24 cellular contexts compared by ENCODE assay signal in the genomic region with DNA sequence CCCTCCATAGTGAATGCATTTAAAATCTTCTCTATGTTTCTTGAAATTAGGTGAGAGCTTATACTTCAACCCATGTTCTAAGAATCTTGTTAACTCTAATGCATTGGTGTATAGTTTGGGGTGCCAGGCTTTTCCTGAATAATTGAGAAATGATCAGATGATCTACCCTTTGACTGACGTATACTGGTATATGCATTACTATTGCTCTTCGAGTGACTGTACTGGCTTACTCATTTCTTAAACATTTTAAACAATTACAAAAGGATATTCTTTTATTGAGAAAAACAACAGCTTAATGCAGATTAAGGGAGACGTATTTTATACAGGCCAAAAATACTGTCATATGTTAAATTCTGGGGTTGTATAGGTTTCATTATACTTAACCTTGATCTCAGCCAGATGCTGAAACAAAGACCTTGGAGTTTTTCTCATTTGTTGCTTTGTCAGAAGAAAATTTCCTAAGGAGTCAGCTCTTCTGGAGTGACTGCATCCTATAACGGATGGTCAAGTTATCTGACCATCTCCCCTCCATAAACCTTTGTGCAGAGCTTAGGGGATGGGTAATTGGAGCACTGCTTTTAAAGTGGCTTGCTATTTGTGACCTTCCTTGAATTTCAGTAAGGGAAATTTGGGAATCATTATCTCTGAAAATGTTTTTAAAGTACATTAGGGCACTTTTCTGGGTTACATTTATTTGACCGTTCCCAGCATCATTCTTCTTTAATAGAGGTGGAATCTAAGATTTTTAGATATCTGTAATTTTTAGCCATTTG.
DNase-seq lines count a peak whose midpoint lies in the region; ATAC-seq and TF ChIP-seq lines count a peak whose summit lies in the region.
"Had no signal": no experiment of that assay in that cellular context is flagged by ENCODE, and none has a peak within 500 bp of the region (broad histone marks: within the 10 kb centered on the region; RNA-seq: fewer than 3 reads in every experiment).

No MANE protein-coding gene starts in this region.

- H3K4me3 Mint-ChIP-seq in HFFc6: peak overlapping the region; percentile 66
- H3K4me3 Mint-ChIP-seq: activated CD4-positive, alpha-beta memory T cell treated with anti-CD3 and anti-CD28 coated beads, Interleukin-2, amount 10 ng/mL, durations not matched to agents 7 days and 5 days; activated naive CD4-positive, alpha-beta T cell treated with anti-CD3 and anti-CD28 coated beads, Interleukin-2, amount 50 U/mL, for 24 hours; activated T-cell treated with anti-CD3 and anti-CD28 coated beads, Interleukin-2, amount 50 U/mL, for 24 hours; brain; memory B cell; naive thymus-derived CD4-positive, alpha-beta T cell had no signal

- DNase-seq in HFFc6: peak; percentile 51
- DNase-seq in esophagus squamous epithelium (lab: John Stamatoyannopoulos, UW): no peak
- no peak for DNase-seq in RPMI8226
- no peak for DNase-seq in BE2C
- DNase-seq in activated gamma-delta T cell treated with Interleukin-2 at 50 U/mL for 16 hours: no peak
- DNase-seq: activated CD4-positive, alpha-beta memory T cell treated with anti-CD3 and anti-CD28 coated beads, Interleukin-2, amount 10 ng/mL, durations not matched to agents 7 days and 5 days; activated T-cell treated with anti-CD3 and anti-CD28 coated beads, Interleukin-2, amount 50 U/mL, for 24 hours; dorsolateral prefrontal cortex; hypothalamus; Karpas-422; naive thymus-derived CD4-positive, alpha-beta T cell; NCI-H1105 treated with DMSO at 0.1 percent for 48 hours; NCI-H2107; NCI-H526 treated with DMSO at 0.1 percent for 48 hours; pancreas; stimulated activated CD4-positive, alpha-beta T cell treated with anti-CD3 and anti-CD28 coated beads, Interleukin-2, amount 100 ng/mL, for 48 hours had no signal

- H3K4me3 ChIP-seq in esophagus squamous epithelium (no peak overlapping the region), skeletal muscle satellite cell (ENCODE audit: low read length) (peak overlapping the region; percentile 39), BE2C (ENCODE audit: low read depth, low read length) (no peak overlapping the region)
- H3K4me3 ChIP-seq: dorsolateral prefrontal cortex, HAP-1, pancreas had no signal

- 54 to 55% methylated on average over 5 of the region's 5 CpGs for WGBS in esophagus squamous epithelium, 2 donors

- no peaks in the 10 kb centered on the region for H3K9me3 ChIP-seq in esophagus squamous epithelium
- no peaks in the 10 kb centered on the region for H3K9me3 ChIP-seq in skeletal muscle satellite cell (replicated peaks; ENCODE audit: low read length)
- H3K9me3 ChIP-seq in BE2C: peaks cover 3% of the 10 kb centered on the region; the same call in 1 of the 2 replicates
- H3K9me3 ChIP-seq: HAP-1, pancreas had no signal

- H3K4me1 Mint-ChIP-seq in HFFc6 (ENCODE audit: low read depth): peaks cover 86% of the 10 kb centered on the region
- H3K4me1 Mint-ChIP-seq: brain had no signal

- H3K36me3 ChIP-seq in esophagus squamous epithelium: no peaks in the 10 kb centered on the region
- no peaks in the 10 kb centered on the region for H3K36me3 ChIP-seq in skeletal muscle satellite cell (ENCODE audit: insufficient read depth, low read length)
- H3K36me3 ChIP-seq in BE2C: no peaks in the 10 kb centered on the region; the same call in 1 of the 2 replicates
- H3K36me3 ChIP-seq: HAP-1, pancreas had no signal

- peak overlapping the region; percentile 84 for H3K27ac Mint-ChIP-seq in HFFc6
- H3K27ac Mint-ChIP-seq: activated CD4-positive, alpha-beta memory T cell treated with anti-CD3 and anti-CD28 coated beads, Interleukin-2, amount 10 ng/mL, durations not matched to agents 7 days and 5 days; activated naive CD4-positive, alpha-beta T cell treated with anti-CD3 and anti-CD28 coated beads, Interleukin-2, amount 50 U/mL, for 24 hours; activated T-cell treated with anti-CD3 and anti-CD28 coated beads, Interleukin-2, amount 50 U/mL, for 24 hours; memory B cell; naive thymus-derived CD4-positive, alpha-beta T cell had no signal

- intact Hi-C loops in esophagus squamous epithelium (cut with DNase I): no loop called here

- no peak for TF ChIP-seq POLR2A in esophagus squamous epithelium (IDR thresholded peaks at IDR 0.05)

- TF ChIP-seq CTCF in HFFc6 (IDR thresholded peaks at IDR 0.05): no peak
- no peak for TF ChIP-seq CTCF in esophagus squamous epithelium (IDR thresholded peaks at IDR 0.05)
- no peak for TF ChIP-seq CTCF in BE2C (IDR thresholded peaks at IDR 0.05; ENCODE audit: low read depth, low read length)

- ATAC-seq in SK-N-SH treated with all-trans-retinoic acid at 6 μM for 48 hours (peak; percentile 72), HG02973 (IDR thresholded peaks at IDR 0.05; ENCODE audit: unreplicated experiment) (no peak)
- ATAC-seq: naive thymus-derived CD4-positive, alpha-beta T cell; Panc1; pancreas had no signal

- no peaks in the 10 kb centered on the region for H3K27me3 Mint-ChIP-seq in HFFc6 (ENCODE audit: insufficient read depth)
- H3K27me3 Mint-ChIP-seq: activated CD4-positive, alpha-beta memory T cell treated with anti-CD3 and anti-CD28 coated beads, Interleukin-2, amount 10 ng/mL, durations not matched to agents 7 days and 5 days; activated naive CD4-positive, alpha-beta T cell treated with anti-CD3 and anti-CD28 coated beads, Interleukin-2, amount 50 U/mL, for 24 hours; activated T-cell treated with anti-CD3 and anti-CD28 coated beads, Interleukin-2, amount 50 U/mL, for 24 hours; brain; memory B cell; naive thymus-derived CD4-positive, alpha-beta T cell had no signal

- no peaks in the 10 kb centered on the region for H3K27me3 ChIP-seq in esophagus squamous epithelium
- no peaks in the 10 kb centered on the region for H3K27me3 ChIP-seq in skeletal muscle satellite cell (ENCODE audit: control insufficient read depth, insufficient read depth, low read length)
- no peaks in the 10 kb centered on the region for H3K27me3 ChIP-seq in BE2C
- H3K27me3 ChIP-seq: dorsolateral prefrontal cortex, pancreas had no signal

- H3K4me1 ChIP-seq in esophagus squamous epithelium (peaks cover 0 to 32% (median 14%) of the 10 kb centered on the region in 3 donors), skeletal muscle satellite cell (ENCODE audit: control insufficient read depth, insufficient read depth, low read length) (peaks cover 49% of the 10 kb centered on the region), BE2C (0 out of 2 replicates have a peak, but pooled peaks cover 4% of the 10 kb centered on the region)

- peak overlapping the region in 3 of 4 donors; percentile 0 to 52 (median 26) for H3K27ac ChIP-seq in esophagus squamous epithelium
- H3K27ac ChIP-seq: pancreas had no signal

- H3K36me3 Mint-ChIP-seq in HFFc6 (ENCODE audit: low read depth): peaks cover 35% of the 10 kb centered on the region

- H3K4me2 ChIP-seq in skeletal muscle satellite cell (ENCODE audit: low read length): peak overlapping the region; percentile 66

- H3K9me3 Mint-ChIP-seq in HFFc6: no peaks in the 10 kb centered on the region
- H3K9me3 Mint-ChIP-seq: activated naive CD4-positive, alpha-beta T cell treated with anti-CD3 and anti-CD28 coated beads, Interleukin-2, amount 50 U/mL, for 24 hours; activated T-cell treated with anti-CD3 and anti-CD28 coated beads, Interleukin-2, amount 50 U/mL, for 24 hours; memory B cell had no signal

- H3K9ac ChIP-seq in skeletal muscle satellite cell (ENCODE audit: low read depth, low read length): peak overlapping the region; percentile 76

TF ChIP-seq in SK-N-SH treated with all-trans-retinoic acid at 6 μM for 48 hours, 23 proteins besides CTCF, POLR2A, EP300 and RAD21:
- TF ChIP-seq TOX (CRISPR knock-in tag; IDR thresholded peaks at IDR 0.05; ENCODE audit: borderline replicate concordance) (no peak), ISL1 (CRISPR knock-in tag; IDR thresholded peaks at IDR 0.05) (peak; percentile 92)
- TF ChIP-seq, protein P1, sequence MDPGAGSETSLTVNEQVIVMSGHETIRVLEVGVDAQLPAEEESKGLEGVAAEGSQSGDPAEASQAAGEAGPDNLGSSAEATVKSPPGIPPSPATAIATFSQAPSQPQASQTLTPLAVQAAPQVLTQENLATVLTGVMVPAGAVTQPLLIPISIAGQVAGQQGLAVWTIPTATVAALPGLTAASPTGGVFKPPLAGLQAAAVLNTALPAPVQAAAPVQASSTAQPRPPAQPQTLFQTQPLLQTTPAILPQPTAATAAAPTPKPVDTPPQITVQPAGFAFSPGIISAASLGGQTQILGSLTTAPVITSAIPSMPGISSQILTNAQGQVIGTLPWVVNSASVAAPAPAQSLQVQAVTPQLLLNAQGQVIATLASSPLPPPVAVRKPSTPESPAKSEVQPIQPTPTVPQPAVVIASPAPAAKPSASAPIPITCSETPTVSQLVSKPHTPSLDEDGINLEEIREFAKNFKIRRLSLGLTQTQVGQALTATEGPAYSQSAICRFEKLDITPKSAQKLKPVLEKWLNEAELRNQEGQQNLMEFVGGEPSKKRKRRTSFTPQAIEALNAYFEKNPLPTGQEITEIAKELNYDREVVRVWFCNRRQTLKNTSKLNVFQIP (CRISPR knock-in tag; IDR thresholded peaks at IDR 0.05; ENCODE audit: borderline replicate concordance, low read depth): no peak
TF ChIP-seq in SK-N-SH treated with all-trans-retinoic acid at 6 μM for 48 hours: peak in this region for 1.
